1 cellular context compared by ENCODE assay signal in the genomic region with DNA sequence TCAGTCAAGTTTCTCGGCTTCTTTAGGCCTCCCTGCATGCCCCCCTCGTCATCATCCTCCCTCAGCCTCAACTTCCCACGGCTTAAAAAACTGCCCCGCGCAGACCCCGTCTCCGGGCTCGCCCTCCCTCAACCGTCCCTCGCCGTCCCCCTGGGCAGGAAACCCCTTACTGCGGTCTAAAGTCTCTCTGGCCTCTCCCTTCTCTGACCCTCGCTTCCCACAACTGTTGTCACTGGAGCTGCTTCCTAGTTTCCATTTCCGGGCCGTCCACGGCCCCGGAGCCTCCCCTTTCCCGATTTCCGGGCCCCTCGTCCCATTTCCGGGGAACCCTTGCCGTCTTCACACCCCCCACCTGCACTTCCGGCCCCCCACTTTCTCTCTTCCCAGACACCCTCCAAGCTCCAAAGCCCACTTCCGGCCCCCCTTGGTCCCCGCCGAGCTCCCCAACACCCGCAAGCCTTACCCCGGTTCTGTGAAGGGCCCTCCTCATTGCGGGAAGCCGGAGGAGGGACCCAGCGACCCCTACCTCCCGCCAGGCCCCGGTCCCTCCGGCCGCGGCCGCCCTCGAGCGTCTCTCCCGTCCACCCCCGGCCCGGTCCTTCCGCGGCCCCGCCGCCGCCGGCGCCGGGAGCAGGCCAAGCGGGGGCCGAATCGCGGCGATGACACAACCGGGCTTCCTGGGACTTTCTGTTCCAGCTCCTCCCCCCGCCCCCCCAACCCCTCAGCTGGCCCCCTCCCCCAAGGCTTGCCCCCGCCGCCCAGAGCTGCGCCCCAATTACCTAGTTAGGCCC.
TF ChIP-seq lines count a peak whose summit lies in the region.

No MANE protein-coding gene starts in this region.

TF ChIP-seq in HCT116, 20 proteins besides CTCF, POLR2A, EP300 and RAD21 (continued from another document):
- TF ChIP-seq, protein P1, sequence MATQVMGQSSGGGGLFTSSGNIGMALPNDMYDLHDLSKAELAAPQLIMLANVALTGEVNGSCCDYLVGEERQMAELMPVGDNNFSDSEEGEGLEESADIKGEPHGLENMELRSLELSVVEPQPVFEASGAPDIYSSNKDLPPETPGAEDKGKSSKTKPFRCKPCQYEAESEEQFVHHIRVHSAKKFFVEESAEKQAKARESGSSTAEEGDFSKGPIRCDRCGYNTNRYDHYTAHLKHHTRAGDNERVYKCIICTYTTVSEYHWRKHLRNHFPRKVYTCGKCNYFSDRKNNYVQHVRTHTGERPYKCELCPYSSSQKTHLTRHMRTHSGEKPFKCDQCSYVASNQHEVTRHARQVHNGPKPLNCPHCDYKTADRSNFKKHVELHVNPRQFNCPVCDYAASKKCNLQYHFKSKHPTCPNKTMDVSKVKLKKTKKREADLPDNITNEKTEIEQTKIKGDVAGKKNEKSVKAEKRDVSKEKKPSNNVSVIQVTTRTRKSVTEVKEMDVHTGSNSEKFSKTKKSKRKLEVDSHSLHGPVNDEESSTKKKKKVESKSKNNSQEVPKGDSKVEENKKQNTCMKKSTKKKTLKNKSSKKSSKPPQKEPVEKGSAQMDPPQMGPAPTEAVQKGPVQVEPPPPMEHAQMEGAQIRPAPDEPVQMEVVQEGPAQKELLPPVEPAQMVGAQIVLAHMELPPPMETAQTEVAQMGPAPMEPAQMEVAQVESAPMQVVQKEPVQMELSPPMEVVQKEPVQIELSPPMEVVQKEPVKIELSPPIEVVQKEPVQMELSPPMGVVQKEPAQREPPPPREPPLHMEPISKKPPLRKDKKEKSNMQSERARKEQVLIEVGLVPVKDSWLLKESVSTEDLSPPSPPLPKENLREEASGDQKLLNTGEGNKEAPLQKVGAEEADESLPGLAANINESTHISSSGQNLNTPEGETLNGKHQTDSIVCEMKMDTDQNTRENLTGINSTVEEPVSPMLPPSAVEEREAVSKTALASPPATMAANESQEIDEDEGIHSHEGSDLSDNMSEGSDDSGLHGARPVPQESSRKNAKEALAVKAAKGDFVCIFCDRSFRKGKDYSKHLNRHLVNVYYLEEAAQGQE (IDR thresholded peaks at IDR 0.05; ENCODE audit: low read depth) = no peak
- peak; percentile 59 for TF ChIP-seq POLR2AphosphoS5 (IDR thresholded peaks at IDR 0.05; ENCODE audit: low read depth, low read length)
- TF ChIP-seq, protein P2, sequence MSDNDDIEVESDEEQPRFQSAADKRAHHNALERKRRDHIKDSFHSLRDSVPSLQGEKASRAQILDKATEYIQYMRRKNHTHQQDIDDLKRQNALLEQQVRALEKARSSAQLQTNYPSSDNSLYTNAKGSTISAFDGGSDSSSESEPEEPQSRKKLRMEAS (IDR thresholded peaks at IDR 0.05) = no peak
- no peak for TF ChIP-seq CBX3 (IDR thresholded peaks at IDR 0.05; ENCODE audit: low read depth)
- TF ChIP-seq JUND (IDR thresholded peaks at IDR 0.05) = no peak
- TF ChIP-seq SIN3A (IDR thresholded peaks at IDR 0.05; ENCODE audit: low read depth) = no peak
